10 cellular contexts compared by ENCODE assay signal in the genomic region with DNA sequence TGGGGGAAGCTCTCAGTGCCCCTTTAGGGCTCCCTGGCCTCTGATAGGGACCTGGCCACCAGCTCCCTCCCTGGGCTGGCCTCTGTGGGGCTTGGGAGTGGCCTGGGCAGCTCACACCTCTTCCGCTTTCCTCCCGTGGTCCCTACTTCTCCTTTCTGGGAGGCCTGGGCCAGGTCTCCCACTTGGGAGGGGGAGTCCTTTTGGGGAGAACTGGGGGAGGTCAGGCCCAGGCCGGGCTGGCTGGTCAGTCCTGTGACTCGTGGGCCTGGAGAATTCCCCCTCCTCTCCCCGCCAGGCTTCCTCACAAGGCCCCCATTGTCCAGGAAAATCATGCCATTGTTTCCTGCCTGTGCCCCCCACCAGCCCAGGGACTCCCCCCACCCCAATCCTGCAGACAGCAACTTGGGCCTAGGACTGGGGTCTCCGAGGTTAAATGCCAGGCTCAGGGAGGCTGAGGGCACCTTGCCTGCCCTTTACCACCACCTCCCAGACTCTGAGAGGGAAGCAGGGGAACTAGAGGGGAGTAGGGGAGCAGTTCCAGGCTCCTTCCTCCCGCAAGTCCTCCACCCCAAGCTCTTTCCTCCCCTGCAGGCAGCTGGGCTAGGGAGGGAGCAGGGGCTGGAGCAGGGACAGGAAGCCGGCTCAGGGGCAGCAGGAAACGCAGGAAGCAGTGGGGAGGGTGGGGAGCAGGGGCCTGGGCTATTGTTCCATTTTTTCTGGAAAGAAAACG. TPM values are rescaled to one million over a fixed set of nuclear protein-coding genes. Genes with fewer than 3 reads are reported as not detected.
A peak's percentile ranks its signal among the peaks of the same experiment; 100 is the strongest.
DNase-seq lines count a peak whose midpoint lies in the region; TF ChIP-seq lines count a peak whose summit lies in the region.
"Had no signal": no experiment of that assay in that cellular context is flagged by ENCODE, and none has a peak within 500 bp of the region (broad histone marks: within the 10 kb centered on the region; RNA-seq: fewer than 3 reads in every experiment).

No MANE protein-coding gene starts in this region.

- peaks cover 55% of the 10 kb centered on the region for H3K4me1 Mint-ChIP-seq in endothelial cell (ENCODE audit: unreplicated experiment)
- H3K4me1 Mint-ChIP-seq in nephron: peaks cover 33% of the 10 kb centered on the region

- H3K36me3 Mint-ChIP-seq in endothelial cell (ENCODE audit: low read depth, unreplicated experiment): peaks cover 47% of the 10 kb centered on the region
- peaks cover 23% of the 10 kb centered on the region for H3K36me3 Mint-ChIP-seq in nephron (ENCODE audit: low read depth)

- TF ChIP-seq CTCF in endothelial cell (IDR thresholded peaks at IDR 0.05; ENCODE audit: unreplicated experiment): no peak
- no peak for TF ChIP-seq CTCF in nephron (IDR thresholded peaks at IDR 0.05; ENCODE audit: unreplicated experiment in 3 of 3)

- H3K27ac Mint-ChIP-seq in endothelial cell (ENCODE audit: unreplicated experiment) (peak overlapping the region; percentile 97), nephron (peak overlapping the region in 2 of 3 experiments; percentile 49 to 59)

- H3K27me3 ChIP-seq in BLaER1: no peaks in the 10 kb centered on the region

- peak overlapping the region; percentile 93 for H3K27ac ChIP-seq in BLaER1

- no peaks in the 10 kb centered on the region for H3K9me3 ChIP-seq in BLaER1

- peak overlapping the region; percentile 99 for H3K4me3 Mint-ChIP-seq in endothelial cell (ENCODE audit: unreplicated experiment)
- H3K4me3 Mint-ChIP-seq in nephron: peak overlapping the region; percentile 15 to 90 (median 85)

- H3K27me3 Mint-ChIP-seq in endothelial cell (ENCODE audit: unreplicated experiment): peaks cover 30% of the 10 kb centered on the region
- no peaks in the 10 kb centered on the region for H3K27me3 Mint-ChIP-seq in nephron (ENCODE audit: low read depth)

- peak overlapping the region; percentile 98 for H3K4me3 ChIP-seq in BLaER1

- peak overlapping the region; percentile 96 for H3K9ac ChIP-seq in BLaER1

- H3K4me1 ChIP-seq in BLaER1: peaks cover 41% of the 10 kb centered on the region

- H3K9me3 Mint-ChIP-seq in endothelial cell (ENCODE audit: unreplicated experiment) (no peaks in the 10 kb centered on the region), nephron (no peaks in the 10 kb centered on the region)

- peak overlapping the region; percentile 100 for H3K4me2 ChIP-seq in BLaER1

- DNase-seq in endothelial cell (ENCODE audit: low spot score) (peak; percentile 81), mesenteric fat pad (ENCODE audit: low spot score) (no peak), NCI-H345 (lab: John Stamatoyannopoulos, UW) (no peak), cortex of kidney (lab: John Stamatoyannopoulos, UW) (no peak)
- DNase-seq in stimulated activated CD4-positive, alpha-beta T cell treated with anti-CD3 and anti-CD28 coated beads, Interleukin-2, amount 100 ng/mL, for 24 hours: no peak

- peaks cover 51% of the 10 kb centered on the region for H3K36me3 ChIP-seq in BLaER1

- H4K20me1 ChIP-seq in BLaER1: peaks cover 79% of the 10 kb centered on the region

TF ChIP-seq in PFSK-1, 5 proteins besides CTCF, POLR2A, EP300 and RAD21:
- TF ChIP-seq TAF1 (IDR thresholded peaks at IDR 0.05; ENCODE audit: borderline replicate concordance, insufficient read depth, low read length) (peak; percentile 65; the same call in 1 of the 2 replicates), REST (IDR thresholded peaks at IDR 0.05; ENCODE audit: insufficient read depth in 1 of 2, low read depth in 2 of 2, low read length in 2 of 2) (peak in 1 of 2 experiments; percentile 61; a peak in 1 of 4 replicates), FOXP2 (optimal IDR thresholded peaks at IDR 0.05; ENCODE audit: borderline replicate concordance, extremely low read depth, extremely low read length, insufficient read depth) (no peak), POLR2AphosphoS5 (IDR thresholded peaks at IDR 0.05; ENCODE audit: low read depth, low read length) (peak; percentile 41; the same call in 1 of the 2 replicates), SIN3A (IDR thresholded peaks at IDR 0.05; ENCODE audit: borderline replicate concordance, insufficient read depth, low read length) (peak; percentile 64; the same call in 1 of the 2 replicates)

RNA-seq across cellular contexts. Expression of gene MAP3K11, which starts 2.8 kb away (rescaled TPM):
- 55.6 TPM for polyA plus RNA-seq in PFSK-1 (2012; ENCODE audit: insufficient read length, low read depth)
- 238 TPM for total RNA-seq in endothelial cell (ENCODE audit: unreplicated experiment)
- 67.6 TPM for total RNA-seq in mesenteric fat pad

RNA-seq across cellular contexts. Expression of gene PCNX3, which starts 4.4 kb away (rescaled TPM):
- polyA plus RNA-seq in PFSK-1 (2012; ENCODE audit: insufficient read length, low read depth): 67.5 TPM
- total RNA-seq in endothelial cell (ENCODE audit: unreplicated experiment) (76.1 TPM), mesenteric fat pad (30.6 TPM)

RNA-seq across cellular contexts. Expression of gene KCNK7, which starts 15.6 kb away (rescaled TPM):
- polyA plus RNA-seq in PFSK-1 (2012; ENCODE audit: insufficient read length, low read depth): 1.0 TPM
- total RNA-seq in endothelial cell (ENCODE audit: unreplicated experiment): 2.0 TPM
- 1.5 TPM for total RNA-seq in mesenteric fat pad
- total RNA-seq: kidney epithelial cell, RPMI7951 had no signal

RNA-seq across cellular contexts. Expression of gene SIPA1, which starts 26.7 kb away (rescaled TPM):
- 92.0 TPM for polyA plus RNA-seq in PFSK-1 (2012; ENCODE audit: insufficient read length, low read depth)
- total RNA-seq in endothelial cell (ENCODE audit: unreplicated experiment) (267 TPM), mesenteric fat pad (54.5 TPM)

RNA-seq across cellular contexts. Expression of gene EHBP1L1, which starts 35.3 kb away (rescaled TPM):
- 49.1 TPM for polyA plus RNA-seq in PFSK-1 (2012; ENCODE audit: insufficient read length, low read depth)
- total RNA-seq in endothelial cell (ENCODE audit: unreplicated experiment): 4.7 TPM
- 78.6 TPM for total RNA-seq in mesenteric fat pad
